Comparison of ENCODE assay signal across 1 cellular context in genomic region chr10:21807162-21807561, GRCh38.
TF ChIP-seq lines count a peak whose summit lies in the region.

No MANE protein-coding gene starts in this region.

TF ChIP-seq in K562, 482 proteins besides CTCF, POLR2A, EP300 and RAD21 (continued from another document and continues in another):
- peak; percentile 56; the same call in 1 of the 2 replicates for TF ChIP-seq CUX1 (CRISPR knock-in tag; IDR thresholded peaks at IDR 0.05)
- no peak for TF ChIP-seq HINFP (tag; conservative IDR thresholded peaks at IDR 0.05; ENCODE audit: low read depth)
- peak; percentile 2; the same call in 1 of the 2 replicates for TF ChIP-seq ZNF316 (IDR thresholded peaks at IDR 0.05)
- TF ChIP-seq SMAD4 (CRISPR knock-in tag; conservative IDR thresholded peaks at IDR 0.05): peak; percentile 57
- 0 out of 2 replicates have a peak, but pooled peaks have one; percentile 14 for TF ChIP-seq EP400 (IDR thresholded peaks at IDR 0.05)
- peak; percentile 87 for TF ChIP-seq ARID3A (IDR thresholded peaks at IDR 0.05; ENCODE audit: borderline replicate concordance, low read depth, low read length)
- no peak for TF ChIP-seq PHTF2 (CRISPR knock-in tag; IDR thresholded peaks at IDR 0.05)
- no peak for TF ChIP-seq ZNF644 (tag; IDR thresholded peaks at IDR 0.05; ENCODE audit: low read depth)
- TF ChIP-seq, protein P1, sequence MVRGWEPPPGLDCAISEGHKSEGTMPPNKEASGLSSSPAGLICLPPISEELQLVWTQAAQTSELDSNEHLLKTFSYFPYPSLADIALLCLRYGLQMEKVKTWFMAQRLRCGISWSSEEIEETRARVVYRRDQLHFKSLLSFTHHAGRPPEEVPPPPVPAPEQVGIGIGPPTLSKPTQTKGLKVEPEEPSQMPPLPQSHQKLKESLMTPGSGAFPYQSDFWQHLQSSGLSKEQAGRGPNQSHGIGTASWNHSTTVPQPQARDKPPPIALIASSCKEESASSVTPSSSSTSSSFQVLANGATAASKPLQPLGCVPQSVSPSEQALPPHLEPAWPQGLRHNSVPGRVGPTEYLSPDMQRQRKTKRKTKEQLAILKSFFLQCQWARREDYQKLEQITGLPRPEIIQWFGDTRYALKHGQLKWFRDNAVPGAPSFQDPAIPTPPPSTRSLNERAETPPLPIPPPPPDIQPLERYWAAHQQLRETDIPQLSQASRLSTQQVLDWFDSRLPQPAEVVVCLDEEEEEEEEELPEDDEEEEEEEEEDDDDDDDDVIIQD (CRISPR knock-in tag; IDR thresholded peaks at IDR 0.05): no peak
- no peak for TF ChIP-seq ZSCAN32 (CRISPR knock-in tag; IDR thresholded peaks at IDR 0.05)
- TF ChIP-seq HDAC2 (IDR thresholded peaks at IDR 0.05): peak; percentile 77; the same call in 1 of the 2 replicates
- TF ChIP-seq, protein P2, sequence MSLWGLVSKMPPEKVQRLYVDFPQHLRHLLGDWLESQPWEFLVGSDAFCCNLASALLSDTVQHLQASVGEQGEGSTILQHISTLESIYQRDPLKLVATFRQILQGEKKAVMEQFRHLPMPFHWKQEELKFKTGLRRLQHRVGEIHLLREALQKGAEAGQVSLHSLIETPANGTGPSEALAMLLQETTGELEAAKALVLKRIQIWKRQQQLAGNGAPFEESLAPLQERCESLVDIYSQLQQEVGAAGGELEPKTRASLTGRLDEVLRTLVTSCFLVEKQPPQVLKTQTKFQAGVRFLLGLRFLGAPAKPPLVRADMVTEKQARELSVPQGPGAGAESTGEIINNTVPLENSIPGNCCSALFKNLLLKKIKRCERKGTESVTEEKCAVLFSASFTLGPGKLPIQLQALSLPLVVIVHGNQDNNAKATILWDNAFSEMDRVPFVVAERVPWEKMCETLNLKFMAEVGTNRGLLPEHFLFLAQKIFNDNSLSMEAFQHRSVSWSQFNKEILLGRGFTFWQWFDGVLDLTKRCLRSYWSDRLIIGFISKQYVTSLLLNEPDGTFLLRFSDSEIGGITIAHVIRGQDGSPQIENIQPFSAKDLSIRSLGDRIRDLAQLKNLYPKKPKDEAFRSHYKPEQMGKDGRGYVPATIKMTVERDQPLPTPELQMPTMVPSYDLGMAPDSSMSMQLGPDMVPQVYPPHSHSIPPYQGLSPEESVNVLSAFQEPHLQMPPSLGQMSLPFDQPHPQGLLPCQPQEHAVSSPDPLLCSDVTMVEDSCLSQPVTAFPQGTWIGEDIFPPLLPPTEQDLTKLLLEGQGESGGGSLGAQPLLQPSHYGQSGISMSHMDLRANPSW (CRISPR knock-in tag; IDR thresholded peaks at IDR 0.05): no peak
- no peak for TF ChIP-seq FOS (IDR thresholded peaks at IDR 0.05; ENCODE audit: extremely low read depth, insufficient read length)
- peak; percentile 78 for TF ChIP-seq GATAD2A (IDR thresholded peaks at IDR 0.05)
- TF ChIP-seq BDP1 (IDR thresholded peaks at IDR 0.05; ENCODE audit: insufficient read depth, insufficient read length): no peak
- peak; percentile 65; the same call in 1 of the 2 replicates for TF ChIP-seq SMARCC2 (IDR thresholded peaks at IDR 0.05; ENCODE audit: low read depth)
- TF ChIP-seq NELFE (IDR thresholded peaks at IDR 0.05; ENCODE audit: insufficient read depth, insufficient read length): no peak
- no peak for TF ChIP-seq LARP7 (IDR thresholded peaks at IDR 0.05)
- peak; percentile 49 to 86; a peak in 2 of 4 replicates for TF ChIP-seq HDAC1 (IDR thresholded peaks at IDR 0.05)
- no peak for TF ChIP-seq PURB (CRISPR knock-in tag; IDR thresholded peaks at IDR 0.05; ENCODE audit: low read depth)
- no peak for TF ChIP-seq NFRKB (IDR thresholded peaks at IDR 0.05; ENCODE audit: low read depth)
- TF ChIP-seq ZNF395 (CRISPR knock-in tag; IDR thresholded peaks at IDR 0.05): peak; percentile 69; the same call in 1 of the 2 replicates
- TF ChIP-seq ARNT (IDR thresholded peaks at IDR 0.05): peak; percentile 72 to 79; a peak in 2 of 4 replicates
- TF ChIP-seq KLF16 (IDR thresholded peaks at IDR 0.05): peak; percentile 42; the same call in 1 of the 2 replicates
- TF ChIP-seq MNT (conservative IDR thresholded peaks at IDR 0.05): peak in 1 of 2 experiments; percentile 48; a peak in 1 of 4 replicates
- peak; percentile 76 for TF ChIP-seq CREM (IDR thresholded peaks at IDR 0.05; ENCODE audit: low read depth)
- peak; percentile 48; the same call in 1 of the 2 replicates for TF ChIP-seq BHLHE40 (IDR thresholded peaks at IDR 0.05; ENCODE audit: low read length)
- TF ChIP-seq SMARCA4 (IDR thresholded peaks at IDR 0.05): peak; percentile 94
- TF ChIP-seq AFF1 (IDR thresholded peaks at IDR 0.05; ENCODE audit: low read depth in 1 of 2, partially characterized antibody in 2 of 2): peak in 1 of 2 experiments; percentile 36
- peak; percentile 75 for TF ChIP-seq ZEB2 (IDR thresholded peaks at IDR 0.05)
- TF ChIP-seq NCOR1 (IDR thresholded peaks at IDR 0.05): peak; percentile 89
